In genomic region chr19:55353356-55353802, GRCh38 we compare ENCODE assay signal across 9 cellular contexts. TPM values are rescaled to one million over a fixed set of nuclear protein-coding genes. Genes with fewer than 3 reads are reported as not detected.
DNase-seq lines count a peak whose midpoint lies in the region; ATAC-seq and TF ChIP-seq lines count a peak whose summit lies in the region.
"Had no signal": no experiment of that assay in that cellular context is flagged by ENCODE, and none has a peak within 500 bp of the region (broad histone marks: within the 10 kb centered on the region; RNA-seq: fewer than 3 reads in every experiment).

No MANE protein-coding gene starts in this region.

- POLR2A ChIA-PET in activated naive CD8-positive, alpha-beta T cell treated with anti-CD3 and anti-CD28 coated beads, Interleukin-2, amount 10 ng/mL, durations not matched to agents 7 days and 5 days (lab: Charles Lee): no interaction called here

- no peak overlapping the region for H3K27ac Mint-ChIP-seq in activated CD8-positive, alpha-beta memory T cell treated with anti-CD3 and anti-CD28 coated beads, Interleukin-2, amount 10 ng/mL, durations not matched to agents 7 days and 5 days
- no peak overlapping the region for H3K27ac Mint-ChIP-seq in activated naive CD8-positive, alpha-beta T cell treated with anti-CD3 and anti-CD28 coated beads, Interleukin-2, amount 10 ng/mL, durations not matched to agents 7 days and 5 days
- H3K27ac Mint-ChIP-seq in stimulated activated memory B cell treated with anti-CD40 and anti-IgM and Interleukin-4, amounts not matched to agents 10 μg/mL and 1 μg/mL and 100 μg/mL, for 72 hours: no peak overlapping the region

- H3K27ac ChIP-seq in thoracic aorta: no peak overlapping the region
- H3K27ac ChIP-seq: C4-2B had no signal

- H3K4me3 ChIP-seq in kidney epithelial cell (ENCODE audit: low read depth, low read length) (peak overlapping the region; percentile 49), thoracic aorta (peak overlapping the region; percentile 54)

- no peak for TF ChIP-seq CTCF in kidney epithelial cell (IDR thresholded peaks at IDR 0.05; ENCODE audit: insufficient read depth, low read length, poor library complexity, severe bottlenecking)
- no peak for TF ChIP-seq CTCF in thoracic aorta (IDR thresholded peaks at IDR 0.05)

- no peak for ATAC-seq in activated CD8-positive, alpha-beta memory T cell treated with anti-CD3 and anti-CD28 coated beads, Interleukin-2, amount 10 ng/mL, durations not matched to agents 7 days and 5 days
- ATAC-seq in activated naive CD8-positive, alpha-beta T cell treated with anti-CD3 and anti-CD28 coated beads, Interleukin-2, amount 10 ng/mL, durations not matched to agents 7 days and 5 days (ENCODE audit: low read depth): peak; percentile 4
- ATAC-seq in thoracic aorta (ENCODE audit: insufficient number of reproducible peaks, low FRiP score, low read depth) (no peak), HG03565 (IDR thresholded peaks at IDR 0.05; ENCODE audit: unreplicated experiment) (no peak), GM18868 (IDR thresholded peaks at IDR 0.05; ENCODE audit: unreplicated experiment) (no peak)
- no peak for ATAC-seq in stimulated activated memory B cell treated with anti-CD40 and anti-IgM and Interleukin-4, amounts not matched to agents 10 μg/mL and 1 μg/mL and 100 μg/mL, for 72 hours

- no peak for DNase-seq in activated CD8-positive, alpha-beta memory T cell treated with anti-CD3 and anti-CD28 coated beads, Interleukin-2, amount 10 ng/mL, durations not matched to agents 7 days and 5 days
- no peak for DNase-seq in activated CD8-positive, alpha-beta memory T cell treated with anti-CD3 and anti-CD28 coated beads, Interleukin-2, amount 50 U/mL, for 4 hours
- DNase-seq in activated naive CD8-positive, alpha-beta T cell treated with anti-CD3 and anti-CD28 coated beads, Interleukin-2, amount 10 ng/mL, durations not matched to agents 7 days and 5 days: no peak
- DNase-seq in kidney epithelial cell (ENCODE audit: low read depth) (no peak), thoracic aorta (ENCODE audit: low spot score) (no peak)

- H3K27me3 Mint-ChIP-seq in activated CD8-positive, alpha-beta memory T cell treated with anti-CD3 and anti-CD28 coated beads, Interleukin-2, amount 10 ng/mL, durations not matched to agents 7 days and 5 days: peaks cover 54% of the 10 kb centered on the region
- peaks cover 44% of the 10 kb centered on the region for H3K27me3 Mint-ChIP-seq in activated naive CD8-positive, alpha-beta T cell treated with anti-CD3 and anti-CD28 coated beads, Interleukin-2, amount 10 ng/mL, durations not matched to agents 7 days and 5 days
- H3K27me3 Mint-ChIP-seq in stimulated activated memory B cell treated with anti-CD40 and anti-IgM and Interleukin-4, amounts not matched to agents 10 μg/mL and 1 μg/mL and 100 μg/mL, for 72 hours: peaks cover 70% of the 10 kb centered on the region

- H3K36me3 ChIP-seq in kidney epithelial cell (ENCODE audit: control insufficient read depth, insufficient read depth, low read length): no peaks in the 10 kb centered on the region
- no peaks in the 10 kb centered on the region for H3K36me3 ChIP-seq in thoracic aorta

- peaks cover 4 to 12% of the 10 kb centered on the region in 2 donors for H3K4me1 ChIP-seq in thoracic aorta (ENCODE audit: control insufficient read depth in 1 of 2, low read depth in 2 of 2)

- H3K27me3 ChIP-seq in kidney epithelial cell (ENCODE audit: control insufficient read depth, insufficient read depth, low read length) (peaks cover 37% of the 10 kb centered on the region), thoracic aorta (replicated peaks; ENCODE audit: insufficient read depth) (peaks cover 6% of the 10 kb centered on the region)

- peak overlapping the region; percentile 60 for H3K4me3 Mint-ChIP-seq in activated CD8-positive, alpha-beta memory T cell treated with anti-CD3 and anti-CD28 coated beads, Interleukin-2, amount 10 ng/mL, durations not matched to agents 7 days and 5 days
- peak overlapping the region; percentile 86 for H3K4me3 Mint-ChIP-seq in activated naive CD8-positive, alpha-beta T cell treated with anti-CD3 and anti-CD28 coated beads, Interleukin-2, amount 10 ng/mL, durations not matched to agents 7 days and 5 days
- H3K4me3 Mint-ChIP-seq in stimulated activated memory B cell treated with anti-CD40 and anti-IgM and Interleukin-4, amounts not matched to agents 10 μg/mL and 1 μg/mL and 100 μg/mL, for 72 hours: no peak overlapping the region

- no peaks in the 10 kb centered on the region for H3K36me3 Mint-ChIP-seq in activated CD8-positive, alpha-beta memory T cell treated with anti-CD3 and anti-CD28 coated beads, Interleukin-2, amount 10 ng/mL, durations not matched to agents 7 days and 5 days
- H3K36me3 Mint-ChIP-seq in activated naive CD8-positive, alpha-beta T cell treated with anti-CD3 and anti-CD28 coated beads, Interleukin-2, amount 10 ng/mL, durations not matched to agents 7 days and 5 days: no peaks in the 10 kb centered on the region
- H3K36me3 Mint-ChIP-seq in stimulated activated memory B cell treated with anti-CD40 and anti-IgM and Interleukin-4, amounts not matched to agents 10 μg/mL and 1 μg/mL and 100 μg/mL, for 72 hours: no peaks in the 10 kb centered on the region

- no peaks in the 10 kb centered on the region for H3K9me3 ChIP-seq in thoracic aorta

- peaks cover 31% of the 10 kb centered on the region for H3K4me1 Mint-ChIP-seq in activated CD8-positive, alpha-beta memory T cell treated with anti-CD3 and anti-CD28 coated beads, Interleukin-2, amount 10 ng/mL, durations not matched to agents 7 days and 5 days
- peaks cover 16% of the 10 kb centered on the region for H3K4me1 Mint-ChIP-seq in activated naive CD8-positive, alpha-beta T cell treated with anti-CD3 and anti-CD28 coated beads, Interleukin-2, amount 10 ng/mL, durations not matched to agents 7 days and 5 days
- H3K4me1 Mint-ChIP-seq in stimulated activated memory B cell treated with anti-CD40 and anti-IgM and Interleukin-4, amounts not matched to agents 10 μg/mL and 1 μg/mL and 100 μg/mL, for 72 hours: peaks cover 26% of the 10 kb centered on the region

- no peaks in the 10 kb centered on the region for H3K9me3 Mint-ChIP-seq in activated CD8-positive, alpha-beta memory T cell treated with anti-CD3 and anti-CD28 coated beads, Interleukin-2, amount 10 ng/mL, durations not matched to agents 7 days and 5 days (ENCODE audit: low read depth)
- H3K9me3 Mint-ChIP-seq in activated naive CD8-positive, alpha-beta T cell treated with anti-CD3 and anti-CD28 coated beads, Interleukin-2, amount 10 ng/mL, durations not matched to agents 7 days and 5 days: no peaks in the 10 kb centered on the region
- H3K9me3 Mint-ChIP-seq in stimulated activated memory B cell treated with anti-CD40 and anti-IgM and Interleukin-4, amounts not matched to agents 10 μg/mL and 1 μg/mL and 100 μg/mL, for 72 hours: no peaks in the 10 kb centered on the region

- CTCF ChIA-PET in activated CD8-positive, alpha-beta memory T cell treated with anti-CD3 and anti-CD28 coated beads, Interleukin-2, amount 10 ng/mL, durations not matched to agents 7 days and 5 days (lab: Charles Lee): interaction anchor here (1.7 kb wide), 1 partner anchor 51 kb away, joined by 3 read pairs; no protein-coding TSS in a partner anchor

RNA-seq across cellular contexts. Expression of gene COX6B2, which starts 1.1 kb away (rescaled TPM):
- total RNA-seq in activated CD8-positive, alpha-beta memory T cell treated with anti-CD3 and anti-CD28 coated beads, Interleukin-2, amount 10 ng/mL, durations not matched to agents 7 days and 5 days: 1 to 10 TPM in 1 of 2 experiments, under 1 TPM in 1; 0.19 to 2.0 TPM
- total RNA-seq in activated naive CD8-positive, alpha-beta T cell treated with anti-CD3 and anti-CD28 coated beads, Interleukin-2, amount 10 ng/mL, durations not matched to agents 7 days and 5 days: under 1 TPM in 1 of 2 experiments, not detected in 1; 0.55 TPM
- total RNA-seq in kidney epithelial cell (0.14 and 0.29 TPM in 2 replicates), thoracic aorta (not detected)

RNA-seq across cellular contexts. Expression of gene GARIN5B, which starts 9.7 kb away (rescaled TPM):
- not detected for total RNA-seq in activated CD8-positive, alpha-beta memory T cell treated with anti-CD3 and anti-CD28 coated beads, Interleukin-2, amount 10 ng/mL, durations not matched to agents 7 days and 5 days
- total RNA-seq in activated naive CD8-positive, alpha-beta T cell treated with anti-CD3 and anti-CD28 coated beads, Interleukin-2, amount 10 ng/mL, durations not matched to agents 7 days and 5 days: not detected
- total RNA-seq in kidney epithelial cell (0.07 TPM in 1 of 2 replicates, not detected in the other), thoracic aorta (not detected)

RNA-seq across cellular contexts. Expression of gene KMT5C, which starts 13.7 kb away (rescaled TPM):
- 10 to 100 TPM; 26.4 to 35.3 TPM for total RNA-seq in activated CD8-positive, alpha-beta memory T cell treated with anti-CD3 and anti-CD28 coated beads, Interleukin-2, amount 10 ng/mL, durations not matched to agents 7 days and 5 days
- 10 to 100 TPM; 26.4 to 28.5 TPM for total RNA-seq in activated naive CD8-positive, alpha-beta T cell treated with anti-CD3 and anti-CD28 coated beads, Interleukin-2, amount 10 ng/mL, durations not matched to agents 7 days and 5 days
- total RNA-seq in kidney epithelial cell (9.6 and 11.9 TPM in 2 replicates), thoracic aorta (10 to 100 TPM; 10.2 to 25.2 TPM)

RNA-seq across cellular contexts. Expression of gene IL11, which starts 16.9 kb away (rescaled TPM):
- total RNA-seq in activated CD8-positive, alpha-beta memory T cell treated with anti-CD3 and anti-CD28 coated beads, Interleukin-2, amount 10 ng/mL, durations not matched to agents 7 days and 5 days: under 1 TPM; 0.50 to 0.68 TPM
- total RNA-seq in activated naive CD8-positive, alpha-beta T cell treated with anti-CD3 and anti-CD28 coated beads, Interleukin-2, amount 10 ng/mL, durations not matched to agents 7 days and 5 days: under 1 TPM; 0.53 to 0.60 TPM
- 32.1 and 38.7 TPM in 2 replicates for total RNA-seq in kidney epithelial cell
- under 1 TPM in 1 of 2 donors, not detected in 1; 0.92 TPM for total RNA-seq in thoracic aorta

RNA-seq across cellular contexts. Expression of gene TMEM190, which starts 23.2 kb away (rescaled TPM):
- not detected for total RNA-seq in activated CD8-positive, alpha-beta memory T cell treated with anti-CD3 and anti-CD28 coated beads, Interleukin-2, amount 10 ng/mL, durations not matched to agents 7 days and 5 days
- not detected for total RNA-seq in activated naive CD8-positive, alpha-beta T cell treated with anti-CD3 and anti-CD28 coated beads, Interleukin-2, amount 10 ng/mL, durations not matched to agents 7 days and 5 days
- not detected in 2 replicates for total RNA-seq in kidney epithelial cell
- not detected for total RNA-seq in thoracic aorta
